1 cellular context compared by ENCODE assay signal in the genomic region with DNA sequence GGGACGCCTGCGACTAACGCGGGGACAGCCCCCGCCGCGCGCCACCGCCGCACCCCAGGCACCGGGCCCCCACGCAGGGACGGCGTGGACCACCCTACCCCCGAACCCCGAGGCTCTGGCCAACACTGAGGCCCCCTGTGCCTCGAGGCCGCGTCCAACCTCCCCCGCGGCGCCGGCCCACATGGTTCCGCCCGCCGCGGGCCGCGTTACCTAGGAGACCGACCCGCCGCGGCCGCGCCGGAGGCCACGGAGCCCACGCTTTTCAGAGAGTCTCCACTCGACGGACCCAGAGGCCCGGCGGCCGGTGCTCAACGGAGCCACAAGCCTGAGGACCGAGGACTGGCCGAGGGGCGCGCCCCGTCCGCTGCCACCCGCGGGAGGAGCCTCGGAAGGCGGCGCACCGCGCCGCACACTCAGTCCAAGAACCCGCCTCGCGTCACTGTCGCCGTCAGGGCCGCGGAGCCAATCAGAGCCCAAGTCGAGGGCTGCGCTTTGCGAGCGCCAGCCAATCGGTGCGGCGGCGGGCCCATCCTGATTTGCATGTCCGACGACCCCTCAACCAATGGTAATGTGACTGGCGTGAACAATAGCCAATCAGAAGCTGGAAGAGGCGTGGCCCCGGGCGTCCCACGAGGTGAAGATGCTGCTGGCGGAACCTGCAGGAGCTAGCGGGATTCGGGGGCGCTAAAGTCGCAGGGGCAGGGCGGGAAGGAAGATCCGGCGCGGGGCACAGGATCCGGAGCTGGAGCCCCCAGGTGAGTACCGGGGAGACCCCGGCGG.
TF ChIP-seq lines count a peak whose summit lies in the region.

NPHP4 (minus strand) TSS at position 392 of the 780 bp plus-strand sequence. CDS start 6,136 bp downstream, outside the sequence.

TF ChIP-seq in HepG2, 621 proteins besides CTCF, POLR2A, EP300 and RAD21 (continued from another document and continues in another):
- TF ChIP-seq DMTF1 (CRISPR knock-in tag; IDR thresholded peaks at IDR 0.05) (no peak), MYNN (CRISPR knock-in tag; IDR thresholded peaks at IDR 0.05; ENCODE audit: low read depth) (no peak; the same call in 1 of the 2 replicates), PBX2 (CRISPR knock-in tag; IDR thresholded peaks at IDR 0.05) (peak; percentile 93), ZNF251 (CRISPR knock-in tag; IDR thresholded peaks at IDR 0.05) (no peak), ZNF501 (CRISPR knock-in tag; IDR thresholded peaks at IDR 0.05) (peak; percentile 58; the same call in 1 of the 2 replicates), ZFP90 (CRISPR knock-in tag; IDR thresholded peaks at IDR 0.05; ENCODE audit: borderline replicate concordance) (peak; percentile 55; the same call in 1 of the 2 replicates), TCF12 (IDR thresholded peaks at IDR 0.05) (no peak), TCF12 (CRISPR knock-in tag; IDR thresholded peaks at IDR 0.05) (no peak), ZNF275 (CRISPR knock-in tag; IDR thresholded peaks at IDR 0.05; ENCODE audit: borderline replicate concordance) (no peak; the same call in 1 of the 2 replicates), FOXO1 (CRISPR knock-in tag; IDR thresholded peaks at IDR 0.05) (no peak), PHF5A (CRISPR knock-in tag; IDR thresholded peaks at IDR 0.05; ENCODE audit: low read depth, unreplicated experiment) (no peak), ETV6 (CRISPR knock-in tag; conservative IDR thresholded peaks at IDR 0.05) (0 out of 2 replicates have a peak, but pooled peaks have one; percentile 65), ZNF772 (CRISPR knock-in tag; IDR thresholded peaks at IDR 0.05) (peak; percentile 82; the same call in 1 of the 2 replicates), ZKSCAN8 (CRISPR knock-in tag; IDR thresholded peaks at IDR 0.05; ENCODE audit: borderline replicate concordance) (no peak), SMYD3 (CRISPR knock-in tag; IDR thresholded peaks at IDR 0.05) (no peak), CBFB (CRISPR knock-in tag; IDR thresholded peaks at IDR 0.05) (no peak; the same call in none of the 2 replicates), HIVEP1 (CRISPR knock-in tag; IDR thresholded peaks at IDR 0.05) (no peak), MAFF (IDR thresholded peaks at IDR 0.05; ENCODE audit: low read depth, low read length) (no peak), ERF (CRISPR knock-in tag; IDR thresholded peaks at IDR 0.05) (peak; percentile 59; the same call in 1 of the 2 replicates), ZSCAN12 (CRISPR knock-in tag; IDR thresholded peaks at IDR 0.05) (no peak), ZNF749 (CRISPR knock-in tag; IDR thresholded peaks at IDR 0.05; ENCODE audit: borderline replicate concordance) (0 out of 2 replicates have a peak, but pooled peaks have one; percentile 16), KLF6 (CRISPR knock-in tag; IDR thresholded peaks at IDR 0.05) (no peak), ZFAT (CRISPR knock-in tag; conservative IDR thresholded peaks at IDR 0.05) (no peak), ZNF564 (CRISPR knock-in tag; IDR thresholded peaks at IDR 0.05) (no peak), HNRNPK (IDR thresholded peaks at IDR 0.05; ENCODE audit: low read depth, low read length, poor library complexity, severe bottlenecking) (peak; percentile 91), YEATS2 (CRISPR knock-in tag; IDR thresholded peaks at IDR 0.05; ENCODE audit: borderline replicate concordance) (peak; percentile 39), NR2F6 (IDR thresholded peaks at IDR 0.05) (no peak), NR2F6 (CRISPR knock-in tag; IDR thresholded peaks at IDR 0.05) (no peak), TRIM24 (CRISPR knock-in tag; IDR thresholded peaks at IDR 0.05) (no peak), ZNF382 (CRISPR knock-in tag; IDR thresholded peaks at IDR 0.05; ENCODE audit: borderline replicate concordance) (no peak), SNAPC2 (CRISPR knock-in tag; IDR thresholded peaks at IDR 0.05) (no peak; the same call in 1 of the 2 replicates), IKZF1 (IDR thresholded peaks at IDR 0.05) (no peak), ZNF160 (CRISPR knock-in tag; IDR thresholded peaks at IDR 0.05) (no peak), CCDC6 (CRISPR knock-in tag; IDR thresholded peaks at IDR 0.05) (no peak; the same call in 1 of the 2 replicates), SP4 (CRISPR knock-in tag; IDR thresholded peaks at IDR 0.05) (peak; percentile 96), EZH2 (conservative IDR thresholded peaks at IDR 0.05; ENCODE audit: low read depth, low read length) (no peak), ZNF282 (IDR thresholded peaks at IDR 0.05; ENCODE audit: partially characterized antibody) (no peak), ZNF607 (CRISPR knock-in tag; IDR thresholded peaks at IDR 0.05; ENCODE audit: borderline replicate concordance) (0 out of 2 replicates have a peak, but pooled peaks have one; percentile 63), PLRG1 (conservative IDR thresholded peaks at IDR 0.05) (no peak), CHCHD3 (CRISPR knock-in tag; IDR thresholded peaks at IDR 0.05) (no peak), MLXIP (CRISPR knock-in tag; IDR thresholded peaks at IDR 0.05; ENCODE audit: borderline replicate concordance) (no peak)
- TF ChIP-seq, protein P1, sequence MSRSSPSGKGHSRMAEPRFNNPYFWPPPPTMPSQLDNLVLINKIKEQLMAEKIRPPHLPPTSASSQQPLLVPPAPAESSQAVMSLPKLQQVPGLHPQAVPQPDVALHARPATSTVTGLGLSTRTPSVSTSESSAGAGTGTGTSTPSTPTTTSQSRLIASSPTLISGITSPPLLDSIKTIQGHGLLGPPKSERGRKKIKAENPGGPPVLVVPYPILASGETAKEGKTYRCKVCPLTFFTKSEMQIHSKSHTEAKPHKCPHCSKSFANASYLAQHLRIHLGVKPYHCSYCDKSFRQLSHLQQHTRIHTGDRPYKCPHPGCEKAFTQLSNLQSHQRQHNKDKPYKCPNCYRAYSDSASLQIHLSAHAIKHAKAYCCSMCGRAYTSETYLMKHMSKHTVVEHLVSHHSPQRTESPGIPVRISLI (CRISPR knock-in tag; IDR thresholded peaks at IDR 0.05; ENCODE audit: borderline replicate concordance): no peak
- TF ChIP-seq, protein P2, sequence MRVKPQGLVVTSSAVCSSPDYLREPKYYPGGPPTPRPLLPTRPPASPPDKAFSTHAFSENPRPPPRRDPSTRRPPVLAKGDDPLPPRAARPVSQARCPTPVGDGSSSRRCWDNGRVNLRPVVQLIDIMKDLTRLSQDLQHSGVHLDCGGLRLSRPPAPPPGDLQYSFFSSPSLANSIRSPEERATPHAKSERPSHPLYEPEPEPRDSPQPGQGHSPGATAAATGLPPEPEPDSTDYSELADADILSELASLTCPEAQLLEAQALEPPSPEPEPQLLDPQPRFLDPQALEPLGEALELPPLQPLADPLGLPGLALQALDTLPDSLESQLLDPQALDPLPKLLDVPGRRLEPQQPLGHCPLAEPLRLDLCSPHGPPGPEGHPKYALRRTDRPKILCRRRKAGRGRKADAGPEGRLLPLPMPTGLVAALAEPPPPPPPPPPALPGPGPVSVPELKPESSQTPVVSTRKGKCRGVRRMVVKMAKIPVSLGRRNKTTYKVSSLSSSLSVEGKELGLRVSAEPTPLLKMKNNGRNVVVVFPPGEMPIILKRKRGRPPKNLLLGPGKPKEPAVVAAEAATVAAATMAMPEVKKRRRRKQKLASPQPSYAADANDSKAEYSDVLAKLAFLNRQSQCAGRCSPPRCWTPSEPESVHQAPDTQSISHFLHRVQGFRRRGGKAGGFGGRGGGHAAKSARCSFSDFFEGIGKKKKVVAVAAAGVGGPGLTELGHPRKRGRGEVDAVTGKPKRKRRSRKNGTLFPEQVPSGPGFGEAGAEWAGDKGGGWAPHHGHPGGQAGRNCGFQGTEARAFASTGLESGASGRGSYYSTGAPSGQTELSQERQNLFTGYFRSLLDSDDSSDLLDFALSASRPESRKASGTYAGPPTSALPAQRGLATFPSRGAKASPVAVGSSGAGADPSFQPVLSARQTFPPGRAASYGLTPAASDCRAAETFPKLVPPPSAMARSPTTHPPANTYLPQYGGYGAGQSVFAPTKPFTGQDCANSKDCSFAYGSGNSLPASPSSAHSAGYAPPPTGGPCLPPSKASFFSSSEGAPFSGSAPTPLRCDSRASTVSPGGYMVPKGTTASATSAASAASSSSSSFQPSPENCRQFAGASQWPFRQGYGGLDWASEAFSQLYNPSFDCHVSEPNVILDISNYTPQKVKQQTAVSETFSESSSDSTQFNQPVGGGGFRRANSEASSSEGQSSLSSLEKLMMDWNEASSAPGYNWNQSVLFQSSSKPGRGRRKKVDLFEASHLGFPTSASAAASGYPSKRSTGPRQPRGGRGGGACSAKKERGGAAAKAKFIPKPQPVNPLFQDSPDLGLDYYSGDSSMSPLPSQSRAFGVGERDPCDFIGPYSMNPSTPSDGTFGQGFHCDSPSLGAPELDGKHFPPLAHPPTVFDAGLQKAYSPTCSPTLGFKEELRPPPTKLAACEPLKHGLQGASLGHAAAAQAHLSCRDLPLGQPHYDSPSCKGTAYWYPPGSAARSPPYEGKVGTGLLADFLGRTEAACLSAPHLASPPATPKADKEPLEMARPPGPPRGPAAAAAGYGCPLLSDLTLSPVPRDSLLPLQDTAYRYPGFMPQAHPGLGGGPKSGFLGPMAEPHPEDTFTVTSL (CRISPR knock-in tag; IDR thresholded peaks at IDR 0.05; ENCODE audit: borderline replicate concordance): no peak
- TF ChIP-seq, protein P3, sequence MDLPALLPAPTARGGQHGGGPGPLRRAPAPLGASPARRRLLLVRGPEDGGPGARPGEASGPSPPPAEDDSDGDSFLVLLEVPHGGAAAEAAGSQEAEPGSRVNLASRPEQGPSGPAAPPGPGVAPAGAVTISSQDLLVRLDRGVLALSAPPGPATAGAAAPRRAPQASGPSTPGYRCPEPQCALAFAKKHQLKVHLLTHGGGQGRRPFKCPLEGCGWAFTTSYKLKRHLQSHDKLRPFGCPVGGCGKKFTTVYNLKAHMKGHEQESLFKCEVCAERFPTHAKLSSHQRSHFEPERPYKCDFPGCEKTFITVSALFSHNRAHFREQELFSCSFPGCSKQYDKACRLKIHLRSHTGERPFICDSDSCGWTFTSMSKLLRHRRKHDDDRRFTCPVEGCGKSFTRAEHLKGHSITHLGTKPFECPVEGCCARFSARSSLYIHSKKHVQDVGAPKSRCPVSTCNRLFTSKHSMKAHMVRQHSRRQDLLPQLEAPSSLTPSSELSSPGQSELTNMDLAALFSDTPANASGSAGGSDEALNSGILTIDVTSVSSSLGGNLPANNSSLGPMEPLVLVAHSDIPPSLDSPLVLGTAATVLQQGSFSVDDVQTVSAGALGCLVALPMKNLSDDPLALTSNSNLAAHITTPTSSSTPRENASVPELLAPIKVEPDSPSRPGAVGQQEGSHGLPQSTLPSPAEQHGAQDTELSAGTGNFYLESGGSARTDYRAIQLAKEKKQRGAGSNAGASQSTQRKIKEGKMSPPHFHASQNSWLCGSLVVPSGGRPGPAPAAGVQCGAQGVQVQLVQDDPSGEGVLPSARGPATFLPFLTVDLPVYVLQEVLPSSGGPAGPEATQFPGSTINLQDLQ (CRISPR knock-in tag; IDR thresholded peaks at IDR 0.05): no peak
- TF ChIP-seq, protein P4, sequence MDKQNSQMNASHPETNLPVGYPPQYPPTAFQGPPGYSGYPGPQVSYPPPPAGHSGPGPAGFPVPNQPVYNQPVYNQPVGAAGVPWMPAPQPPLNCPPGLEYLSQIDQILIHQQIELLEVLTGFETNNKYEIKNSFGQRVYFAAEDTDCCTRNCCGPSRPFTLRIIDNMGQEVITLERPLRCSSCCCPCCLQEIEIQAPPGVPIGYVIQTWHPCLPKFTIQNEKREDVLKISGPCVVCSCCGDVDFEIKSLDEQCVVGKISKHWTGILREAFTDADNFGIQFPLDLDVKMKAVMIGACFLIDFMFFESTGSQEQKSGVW (CRISPR knock-in tag; IDR thresholded peaks at IDR 0.05; ENCODE audit: borderline replicate concordance): no peak
